20 cellular contexts compared by ENCODE assay signal in the genomic region with DNA sequence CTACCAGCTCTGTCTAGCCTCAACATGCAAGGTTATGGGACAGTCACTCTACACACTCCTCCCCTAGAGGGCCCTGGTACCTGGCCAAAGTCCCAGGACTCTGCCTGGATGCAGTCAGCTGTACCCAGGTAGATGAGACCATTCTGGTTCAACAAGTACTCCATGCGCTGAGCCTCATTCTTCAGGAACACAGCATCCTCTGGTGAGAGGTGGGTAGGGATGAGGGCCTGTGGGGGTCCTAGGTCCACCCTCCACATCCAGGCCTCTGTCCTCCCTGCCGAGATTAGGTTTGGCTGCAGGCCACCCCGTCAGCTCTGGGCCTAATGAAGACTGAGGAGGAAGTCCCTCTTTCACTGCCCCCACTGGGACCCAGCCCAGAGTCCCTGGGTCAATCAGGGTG. TPM values are rescaled to one million over a fixed set of nuclear protein-coding genes. Genes with fewer than 3 reads are reported as not detected.
"Had no signal": no experiment of that assay in that cellular context is flagged by ENCODE, and none has a peak within 500 bp of the region (broad histone marks: within the 10 kb centered on the region; RNA-seq: fewer than 3 reads in every experiment).

No MANE protein-coding gene starts in this region.

- H3K9me3 ChIP-seq: MG63, SJSA1 had no signal

- DNase-seq: KG1, MG63, NCI-H1092 treated with DMSO at 0.1 percent for 48 hours, NCI-H1436, NCI-H187, NCI-H2029, NCI-H2081 treated with DMSO at 0.1 percent for 48 hours, NCI-H2171, NCI-H226, NCI-H446, NCI-H510A, NCI-H524 treated with DMSO at 0.1 percent for 48 hours, NCI-H69, NCI-H774, Right ventricle myocardium superior, RPMI8226, SIG-M5 had no signal

- H3K27me3 ChIP-seq: MG63, SJSA1 had no signal

- H3K36me3 ChIP-seq: MG63, SJSA1 had no signal

- H3K4me1 ChIP-seq: SJSA1 had no signal

- H3K27ac ChIP-seq: SJSA1, SK-N-MC had no signal

- H3K4me3 ChIP-seq: MG63, SJSA1, SK-N-MC had no signal

RNA-seq across cellular contexts. Expression of gene EPB42, which starts 9.5 kb away (rescaled TPM):
- total RNA-seq: HT-29, SJSA1 had no signal

RNA-seq across cellular contexts. Expression of gene TGM5, which starts 55.4 kb away (rescaled TPM):
- total RNA-seq: HT-29, Right ventricle myocardium superior had no signal
